ENCODE assay signal across 1 cellular context in the genomic region with DNA sequence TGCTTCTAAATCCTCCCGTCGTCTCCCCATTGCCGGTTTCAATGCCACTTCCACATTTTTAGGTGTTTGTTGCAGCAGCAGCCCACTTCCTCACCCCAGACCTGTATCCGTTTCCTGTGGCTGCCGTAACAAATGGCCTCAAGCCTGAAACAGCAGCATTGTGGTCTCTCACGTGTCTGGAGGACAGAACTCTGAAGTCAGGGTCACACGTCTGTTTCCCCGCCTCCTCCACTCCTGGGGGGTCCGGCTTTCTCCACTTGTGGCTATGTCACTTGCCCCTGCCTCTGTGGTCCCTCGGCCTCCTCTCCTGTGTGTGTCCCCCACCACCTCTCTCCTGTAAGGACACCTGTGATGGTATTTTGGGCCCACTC.
TF ChIP-seq lines count a peak whose summit lies in the region.

No MANE protein-coding gene starts in this region.

TF ChIP-seq in SK-N-SH treated with all-trans-retinoic acid at 6 μM for 48 hours, 23 proteins besides CTCF, POLR2A, EP300 and RAD21 (continued from another document):
- TF ChIP-seq, protein P1, sequence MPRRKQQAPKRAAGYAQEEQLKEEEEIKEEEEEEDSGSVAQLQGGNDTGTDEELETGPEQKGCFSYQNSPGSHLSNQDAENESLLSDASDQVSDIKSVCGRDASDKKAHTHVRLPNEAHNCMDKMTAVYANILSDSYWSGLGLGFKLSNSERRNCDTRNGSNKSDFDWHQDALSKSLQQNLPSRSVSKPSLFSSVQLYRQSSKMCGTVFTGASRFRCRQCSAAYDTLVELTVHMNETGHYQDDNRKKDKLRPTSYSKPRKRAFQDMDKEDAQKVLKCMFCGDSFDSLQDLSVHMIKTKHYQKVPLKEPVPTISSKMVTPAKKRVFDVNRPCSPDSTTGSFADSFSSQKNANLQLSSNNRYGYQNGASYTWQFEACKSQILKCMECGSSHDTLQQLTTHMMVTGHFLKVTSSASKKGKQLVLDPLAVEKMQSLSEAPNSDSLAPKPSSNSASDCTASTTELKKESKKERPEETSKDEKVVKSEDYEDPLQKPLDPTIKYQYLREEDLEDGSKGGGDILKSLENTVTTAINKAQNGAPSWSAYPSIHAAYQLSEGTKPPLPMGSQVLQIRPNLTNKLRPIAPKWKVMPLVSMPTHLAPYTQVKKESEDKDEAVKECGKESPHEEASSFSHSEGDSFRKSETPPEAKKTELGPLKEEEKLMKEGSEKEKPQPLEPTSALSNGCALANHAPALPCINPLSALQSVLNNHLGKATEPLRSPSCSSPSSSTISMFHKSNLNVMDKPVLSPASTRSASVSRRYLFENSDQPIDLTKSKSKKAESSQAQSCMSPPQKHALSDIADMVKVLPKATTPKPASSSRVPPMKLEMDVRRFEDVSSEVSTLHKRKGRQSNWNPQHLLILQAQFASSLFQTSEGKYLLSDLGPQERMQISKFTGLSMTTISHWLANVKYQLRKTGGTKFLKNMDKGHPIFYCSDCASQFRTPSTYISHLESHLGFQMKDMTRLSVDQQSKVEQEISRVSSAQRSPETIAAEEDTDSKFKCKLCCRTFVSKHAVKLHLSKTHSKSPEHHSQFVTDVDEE (CRISPR knock-in tag; IDR thresholded peaks at IDR 0.05) = no peak
- TF ChIP-seq OSR1 (CRISPR knock-in tag; IDR thresholded peaks at IDR 0.05) (no peak), ZC3H10 (CRISPR knock-in tag; IDR thresholded peaks at IDR 0.05) (no peak), PPARA (CRISPR knock-in tag; IDR thresholded peaks at IDR 0.05; ENCODE audit: borderline replicate concordance) (no peak), ZNF70 (CRISPR knock-in tag; IDR thresholded peaks at IDR 0.05) (no peak), ISL1 (CRISPR knock-in tag; IDR thresholded peaks at IDR 0.05) (no peak), SNAI2 (CRISPR knock-in tag; IDR thresholded peaks at IDR 0.05) (no peak), ZNF565 (CRISPR knock-in tag; conservative IDR thresholded peaks at IDR 0.05; ENCODE audit: low read depth) (no peak), TOX (CRISPR knock-in tag; IDR thresholded peaks at IDR 0.05; ENCODE audit: borderline replicate concordance) (no peak)
- TF ChIP-seq, protein P2, sequence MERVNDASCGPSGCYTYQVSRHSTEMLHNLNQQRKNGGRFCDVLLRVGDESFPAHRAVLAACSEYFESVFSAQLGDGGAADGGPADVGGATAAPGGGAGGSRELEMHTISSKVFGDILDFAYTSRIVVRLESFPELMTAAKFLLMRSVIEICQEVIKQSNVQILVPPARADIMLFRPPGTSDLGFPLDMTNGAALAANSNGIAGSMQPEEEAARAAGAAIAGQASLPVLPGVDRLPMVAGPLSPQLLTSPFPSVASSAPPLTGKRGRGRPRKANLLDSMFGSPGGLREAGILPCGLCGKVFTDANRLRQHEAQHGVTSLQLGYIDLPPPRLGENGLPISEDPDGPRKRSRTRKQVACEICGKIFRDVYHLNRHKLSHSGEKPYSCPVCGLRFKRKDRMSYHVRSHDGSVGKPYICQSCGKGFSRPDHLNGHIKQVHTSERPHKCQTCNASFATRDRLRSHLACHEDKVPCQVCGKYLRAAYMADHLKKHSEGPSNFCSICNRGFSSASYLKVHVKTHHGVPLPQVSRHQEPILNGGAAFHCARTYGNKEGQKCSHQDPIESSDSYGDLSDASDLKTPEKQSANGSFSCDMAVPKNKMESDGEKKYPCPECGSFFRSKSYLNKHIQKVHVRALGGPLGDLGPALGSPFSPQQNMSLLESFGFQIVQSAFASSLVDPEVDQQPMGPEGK (CRISPR knock-in tag; IDR thresholded peaks at IDR 0.05; ENCODE audit: borderline replicate concordance) = no peak
